8 cellular contexts compared by ENCODE assay signal in genomic region chr9:122158202-122158601, GRCh38. TPM values are rescaled to one million over a fixed set of nuclear protein-coding genes. Genes with fewer than 3 reads are reported as not detected.
A peak's percentile ranks its signal among the peaks of the same experiment; 100 is the strongest.
DNase-seq lines count a peak whose midpoint lies in the region; ATAC-seq and TF ChIP-seq lines count a peak whose summit lies in the region.

No MANE protein-coding gene starts in this region.

- H3K9me3 ChIP-seq in SJCRH30 (replicated peaks) (peaks cover 3% of the 10 kb centered on the region; the same call in 1 of the 2 replicates), upper lobe of right lung (peaks cover 4% of the 10 kb centered on the region)

- in situ Hi-C loops in astrocyte of the cerebellum (cut with HindIII; ENCODE audit: low sequenced_read_pairs): no loop called here

- ATAC-seq in HG03432 (IDR thresholded peaks at IDR 0.05; ENCODE audit: unreplicated experiment) (peak; percentile 48), upper lobe of right lung (no peak), GM19324 (IDR thresholded peaks at IDR 0.05; ENCODE audit: low FRiP score, unreplicated experiment) (no peak)

- TF ChIP-seq CTCF in astrocyte of the cerebellum (IDR thresholded peaks at IDR 0.05; ENCODE audit: low read depth, low read length, missing control alignments) (peak; percentile 68), kidney epithelial cell (IDR thresholded peaks at IDR 0.05; ENCODE audit: insufficient read depth, low read length, poor library complexity, severe bottlenecking) (peak; percentile 57), upper lobe of right lung (IDR thresholded peaks at IDR 0.05) (peak; percentile 39)

- no peak overlapping the region for H3K27ac ChIP-seq in SJCRH30
- no peak overlapping the region for H3K27ac ChIP-seq in upper lobe of right lung

- H3K4me3 ChIP-seq in SJCRH30: no peak overlapping the region
- no peak overlapping the region for H3K4me3 ChIP-seq in astrocyte of the cerebellum (ENCODE audit: low read depth, low read length)
- H3K4me3 ChIP-seq in kidney epithelial cell (ENCODE audit: low read depth, low read length): no peak overlapping the region
- H3K4me3 ChIP-seq in upper lobe of right lung: peak overlapping the region; percentile 98

- no peaks in the 10 kb centered on the region for H3K36me3 ChIP-seq in SJCRH30
- no peaks in the 10 kb centered on the region for H3K36me3 ChIP-seq in kidney epithelial cell (ENCODE audit: control insufficient read depth, insufficient read depth, low read length)
- no peaks in the 10 kb centered on the region for H3K36me3 ChIP-seq in upper lobe of right lung

- intact Hi-C loops in upper lobe of right lung (cut with DNase I): no loop called here

- H3K4me1 ChIP-seq in SJCRH30: no peaks in the 10 kb centered on the region
- H3K4me1 ChIP-seq in upper lobe of right lung: peaks cover 28% of the 10 kb centered on the region

- peak; percentile 8 for DNase-seq in NCI-H1105 treated with DMSO at 0.1 percent for 48 hours (lab: John Stamatoyannopoulos, UW)
- no peak for DNase-seq in NCI-H1105 (lab: John Stamatoyannopoulos, UW)
- DNase-seq in SJCRH30: peak; percentile 46 to 65
- peak; percentile 22 for DNase-seq in astrocyte of the cerebellum (ENCODE audit: low read depth)
- no peak for DNase-seq in kidney epithelial cell (ENCODE audit: low read depth)
- DNase-seq in upper lobe of right lung: no peak

- H3K27me3 ChIP-seq in SJCRH30 (no peaks in the 10 kb centered on the region), kidney epithelial cell (ENCODE audit: control insufficient read depth, insufficient read depth, low read length) (peaks cover 2% of the 10 kb centered on the region), upper lobe of right lung (no peaks in the 10 kb centered on the region)

RNA-seq across cellular contexts. Expression of gene NDUFA8, which starts 1.4 kb away (rescaled TPM):
- 96.1 and 98.8 TPM in 2 replicates for total RNA-seq in SJCRH30 (2014; rRNA removed; shearing (Covaris generic))
- total RNA-seq in kidney epithelial cell (37.3 and 42.7 TPM in 2 replicates), upper lobe of right lung (41.5 TPM)

RNA-seq across cellular contexts. Expression of gene MORN5, which starts 1.5 kb away (rescaled TPM):
- total RNA-seq in SJCRH30 (2014; rRNA removed; shearing (Covaris generic)): not detected in 2 replicates
- total RNA-seq in kidney epithelial cell (not detected in 2 replicates), upper lobe of right lung (not detected)

Comparison
In these comparisons a context has a peak if more than half of its experiments do, and no peak if none do; other contexts are left out.
1. DNase-seq: peak in NCI-H1105 treated with DMSO at 0.1 percent for 48 hours (single experiment), SJCRH30 (2 of 2) and astrocyte of the cerebellum (single experiment); none in NCI-H1105 (single experiment), kidney epithelial cell (single experiment) and upper lobe of right lung (single experiment).
2. Peak in every context shown above with its lines, with median percentiles within 50 percentile points of each other: CTCF ChIP-seq.